25 cellular contexts compared by ENCODE assay signal in the genomic region with DNA sequence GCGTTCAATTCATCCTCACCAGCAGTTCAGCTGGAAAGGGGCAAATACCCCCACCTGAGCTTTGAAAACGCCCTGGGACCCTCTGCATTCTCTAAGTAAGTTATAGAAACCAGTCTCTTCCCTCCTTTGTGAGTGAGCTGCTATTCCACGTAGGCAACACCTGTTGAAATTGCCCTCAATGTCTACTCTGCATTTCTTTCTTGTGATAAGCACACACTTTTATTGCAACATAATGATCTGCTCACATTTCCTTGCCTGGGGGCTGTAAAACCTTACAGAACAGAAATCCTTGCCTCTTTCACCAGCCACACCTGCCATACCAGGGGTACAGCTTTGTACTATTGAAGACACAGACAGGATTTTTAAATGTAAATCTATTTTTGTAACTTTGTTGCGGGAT.
DNase-seq lines count a peak whose midpoint lies in the region; ATAC-seq, FAIRE-seq and TF ChIP-seq lines count a peak whose summit lies in the region.
"Had no signal": no experiment of that assay in that cellular context is flagged by ENCODE, and none has a peak within 500 bp of the region (broad histone marks: within the 10 kb centered on the region; RNA-seq: fewer than 3 reads in every experiment).

No MANE protein-coding gene starts in this region.

- H3K9me3 ChIP-seq in Caco-2 (no peaks in the 10 kb centered on the region), IMR-90 (ENCODE audit: control insufficient read depth, insufficient read depth, low read length) (no peaks in the 10 kb centered on the region), hepatocyte (ENCODE audit: low read depth) (no peaks in the 10 kb centered on the region), small intestine (ENCODE audit: control insufficient read depth, low read depth) (no peaks in the 10 kb centered on the region)
- H3K9me3 ChIP-seq: A549; BLaER1 treated with 17β-estradiol and CSF1 and Interleukin-3, amounts not matched to agents 10 nM and 100 nM had no signal

- H3K4me2 ChIP-seq in IMR-90 (ENCODE audit: low read depth, low read length) (no peak overlapping the region), hepatocyte (peak overlapping the region; percentile 44)
- H3K4me2 ChIP-seq: A549; BLaER1 treated with 17β-estradiol and CSF1 and Interleukin-3, amounts not matched to agents 10 nM and 100 nM had no signal

- no peak for FAIRE-seq in small intestine (lab: Jason Lieb, UNC)
- FAIRE-seq: A549, G401.6, H54 had no signal

- H3K27ac Mint-ChIP-seq in Caco-2 (ENCODE audit: unreplicated experiment): peak overlapping the region; percentile 56
- H3K27ac Mint-ChIP-seq: CD4-positive, alpha-beta T cell; T-cell had no signal

- no peak overlapping the region for H3K9ac ChIP-seq in IMR-90 (ENCODE audit: low read depth, low read length)
- H3K9ac ChIP-seq: BLaER1 treated with 17β-estradiol and CSF1 and Interleukin-3, amounts not matched to agents 10 nM and 100 nM had no signal

- no peak overlapping the region for H3K14ac ChIP-seq in IMR-90 (replicated peaks; ENCODE audit: low read depth, low read length)

- no peak for TF ChIP-seq RAD21 in IMR-90 (IDR thresholded peaks at IDR 0.05; ENCODE audit: low read length)

- no peak for TF ChIP-seq CTCF in Caco-2 (IDR thresholded peaks at IDR 0.05; ENCODE audit: insufficient read depth in 1 of 2, low read depth in 1 of 2, low read length in 1 of 2, severe bottlenecking in 1 of 2, unreplicated experiment in 1 of 2)
- no peak for TF ChIP-seq CTCF in IMR-90 (conservative IDR thresholded peaks at IDR 0.05; ENCODE audit: low read depth, low read length)
- no peak for TF ChIP-seq CTCF in hepatocyte (IDR thresholded peaks at IDR 0.05; ENCODE audit: poor library complexity)

- no peaks in the 10 kb centered on the region for H3K9me2 ChIP-seq in hepatocyte (replicated peaks; ENCODE audit: insufficient read depth)

- intact Hi-C loops in Caco-2 (cut with micrococcal nuclease; ENCODE audit: unreplicated experiment) (loop anchor here (1.0 to 2.0 kb wide), 3 partner anchors 21 to 45 kb away; no protein-coding TSS in a partner anchor), IMR-90 (cut with micrococcal nuclease) (no loop called here)

- peaks cover 18 to 54% of the 10 kb centered on the region in 2 experiments for H3K79me1 ChIP-seq in IMR-90 (ENCODE audit: low read depth in 1 of 2, low read length in 2 of 2)

- no peak overlapping the region for H3K4ac ChIP-seq in IMR-90 (ENCODE audit: low read depth, low read length)

- no peak overlapping the region for H2BK5ac ChIP-seq in IMR-90 (ENCODE audit: low read depth, low read length, poor library complexity, severe bottlenecking)

- H3K4me3 ChIP-seq in Caco-2 (ENCODE audit: low read depth, low read length): no peak overlapping the region
- H3K4me3 ChIP-seq in IMR-90 (ENCODE audit: insufficient read depth, low read depth, low read length): no peak overlapping the region
- H3K4me3 ChIP-seq in hepatocyte: no peak overlapping the region
- H3K4me3 ChIP-seq in small intestine (ENCODE audit: low read depth in 1 of 2, low read length in 2 of 2): no peak overlapping the region
- H3K4me3 ChIP-seq: A549; BLaER1 treated with 17β-estradiol and CSF1 and Interleukin-3, amounts not matched to agents 10 nM and 100 nM had no signal

- DNase-seq in Caco-2: peak in 1 of 2 experiments; percentile 69
- DNase-seq in IMR-90: no peak
- DNase-seq in hepatocyte (ENCODE audit: low spot score): peak; percentile 30
- DNase-seq in small intestine: peak; percentile 67
- no peak for DNase-seq in HEK293T (ENCODE audit: extremely low spot score)
- DNase-seq in NCI-H1105 treated with DMSO at 0.1 percent for 48 hours (lab: John Stamatoyannopoulos, UW): no peak
- no peak for DNase-seq in NCI-H526 treated with DMSO at 0.1 percent for 48 hours (lab: John Stamatoyannopoulos, UW)
- DNase-seq: AML-193; CD4-positive, alpha-beta T cell; COR-L47; MV-4-11; NCI-H1105; NCI-H1694; NCI-H2029 treated with DMSO at 0.1 percent for 48 hours; NCI-H524; NCI-H774; SHP77; T-cell had no signal

- H2AK5ac ChIP-seq in IMR-90 (ENCODE audit: low read depth, low read length): no peak overlapping the region

- H3K79me2 ChIP-seq in hepatocyte: no peaks in the 10 kb centered on the region

- H2BK120ac ChIP-seq in IMR-90 (ENCODE audit: low read depth, low read length): no peak overlapping the region

- H3K4me1 Mint-ChIP-seq in Caco-2 (ENCODE audit: low read depth, unreplicated experiment): peaks cover 10% of the 10 kb centered on the region
- H3K4me1 Mint-ChIP-seq: T-cell had no signal

- peaks cover 33% of the 10 kb centered on the region for H3K9me1 ChIP-seq in IMR-90 (ENCODE audit: insufficient read depth, low read length)

- no peak for ATAC-seq in IMR-90 (ENCODE audit: low read depth)
- ATAC-seq: A549, Panc1, T-cell had no signal

- H3K27ac ChIP-seq in IMR-90 (ENCODE audit: insufficient read depth, low read length): no peak overlapping the region
- peak overlapping the region; percentile 94 for H3K27ac ChIP-seq in hepatocyte
- H3K27ac ChIP-seq in small intestine (ENCODE audit: low read depth in 1 of 2, low read length in 1 of 2): no peak overlapping the region
- H3K27ac ChIP-seq: A549; BLaER1 treated with 17β-estradiol and CSF1 and Interleukin-3, amounts not matched to agents 10 nM and 100 nM; HL-60; RWPE1 had no signal

- no peak overlapping the region for H3K18ac ChIP-seq in IMR-90 (ENCODE audit: low read depth, low read length)

- no peak overlapping the region for H4K91ac ChIP-seq in IMR-90 (ENCODE audit: insufficient read depth, low read depth, low read length)

- H3K36me3 Mint-ChIP-seq in Caco-2 (ENCODE audit: insufficient read depth, unreplicated experiment): peaks cover 5% of the 10 kb centered on the region
- H3K36me3 Mint-ChIP-seq: T-cell had no signal

- no peaks in the 10 kb centered on the region for H3K9me3 Mint-ChIP-seq in Caco-2 (ENCODE audit: unreplicated experiment)
- H3K9me3 Mint-ChIP-seq: CD4-positive, alpha-beta T cell; T-cell had no signal

- no peak overlapping the region for H2BK20ac ChIP-seq in IMR-90 (ENCODE audit: low read depth, low read length)

- no peak overlapping the region for H3K56ac ChIP-seq in IMR-90 (ENCODE audit: extremely low read depth, insufficient read depth, low read length)

- BruUV-seq in Caco-2 (replicated peaks; lab: Mats Ljungman, UMichigan) (no TSS peak), IMR-90 (replicated peaks; lab: Mats Ljungman, UMichigan) (no TSS peak)

- POLR2A ChIA-PET in Caco-2 (lab: Charles Lee) (interaction anchor here (1.5 kb wide), 1 partner anchor 21 kb away, joined by 10 read pairs; no protein-coding TSS in a partner anchor), IMR-90 (lab: Charles Lee; ENCODE audit: unreplicated experiment) (no interaction called here), HEK293T (lab: Yijun Ruan, JAX) (no interaction called here)

- H4K5ac ChIP-seq in IMR-90 (ENCODE audit: low read depth, low read length): peak overlapping the region; percentile 19; the same call in 1 of the 2 replicates

- no peak overlapping the region for H2BK15ac ChIP-seq in IMR-90 (ENCODE audit: low read depth, low read length)

- no peak overlapping the region for H3K23ac ChIP-seq in IMR-90 (ENCODE audit: low read depth, low read length)

- CTCF ChIA-PET in Caco-2 (lab: Charles Lee): interaction anchor here (0.7 to 2.4 kb wide), 2 partner anchors 46 to 435 kb away, joined by 3 to 16 read pairs; no protein-coding TSS in a partner anchor
- CTCF ChIA-PET in IMR-90 (lab: Yijun Ruan, JAX): interaction anchor here (0.5 kb wide), 1 partner anchor 11 kb away, joined by 3 read pairs; no protein-coding TSS in a partner anchor
- CTCF ChIA-PET in HEK293T (lab: Yijun Ruan, JAX): no interaction called here

- H4K8ac ChIP-seq in IMR-90 (ENCODE audit: low read depth in 2 of 2, low read length in 2 of 2): no peak overlapping the region

- TF ChIP-seq POLR2A in IMR-90 (IDR thresholded peaks at IDR 0.05; ENCODE audit: low read depth, low read length): no peak

- H3K27me3 Mint-ChIP-seq in Caco-2 (ENCODE audit: insufficient read depth, unreplicated experiment): no peaks in the 10 kb centered on the region

- 100% methylated on average over 1 of the region's 4 CpGs; no CpG with 5 or more reads in 1 of the 2 experiments for WGBS in IMR-90 (ENCODE audit: extremely low coverage in 2 of 2, insufficient read length in 1 of 2), 2 experiments
- WGBS in hepatocyte (ENCODE audit: low lambda C conversion rate, missing lambda C conversion rate): 61% methylated on average over 4 of the region's 4 CpGs
- 10 to 60% (median 29%) methylated on average over 4 of the region's 4 CpGs for WGBS in small intestine, 3 donors

- H3K27me3 ChIP-seq in Caco-2 (replicated peaks; ENCODE audit: control insufficient read depth, insufficient read depth, low read length): no peaks in the 10 kb centered on the region
- no peaks in the 10 kb centered on the region for H3K27me3 ChIP-seq in IMR-90 (ENCODE audit: control insufficient read depth, insufficient read depth, low read length)
- H3K27me3 ChIP-seq in hepatocyte: no peaks in the 10 kb centered on the region
- no peaks in the 10 kb centered on the region for H3K27me3 ChIP-seq in small intestine (ENCODE audit: control insufficient read depth in 2 of 2, insufficient read depth in 2 of 2, low read length in 2 of 2)
- H3K27me3 ChIP-seq: BLaER1 treated with 17β-estradiol and CSF1 and Interleukin-3, amounts not matched to agents 10 nM and 100 nM had no signal

- H4K20me1 ChIP-seq in IMR-90 (ENCODE audit: insufficient read depth, low read length): no peaks in the 10 kb centered on the region
- H4K20me1 ChIP-seq in hepatocyte (ENCODE audit: insufficient read depth, poor library complexity, severe bottlenecking): no peaks in the 10 kb centered on the region
- H4K20me1 ChIP-seq: BLaER1 treated with 17β-estradiol and CSF1 and Interleukin-3, amounts not matched to agents 10 nM and 100 nM had no signal

- H3K36me3 ChIP-seq in Caco-2 (ENCODE audit: control insufficient read depth, insufficient read depth, low read length) (peaks cover 3% of the 10 kb centered on the region; the same call in 1 of the 2 replicates), IMR-90 (ENCODE audit: control insufficient read depth, insufficient read depth, low read length) (peaks cover 46% of the 10 kb centered on the region), hepatocyte (replicated peaks; ENCODE audit: insufficient read depth, low read depth) (no peaks in the 10 kb centered on the region), small intestine (ENCODE audit: control insufficient read depth in 2 of 2, insufficient read depth in 2 of 2, low read length in 2 of 2) (peaks cover 0 to 12% of the 10 kb centered on the region in 2 donors)
- H3K36me3 ChIP-seq: BLaER1 treated with 17β-estradiol and CSF1 and Interleukin-3, amounts not matched to agents 10 nM and 100 nM had no signal

- peaks cover 11% of the 10 kb centered on the region; the same call in 1 of the 2 replicates for H3K4me1 ChIP-seq in Caco-2
- peaks cover 22% of the 10 kb centered on the region for H3K4me1 ChIP-seq in IMR-90 (ENCODE audit: control insufficient read depth, insufficient read depth, low read length)
- H3K4me1 ChIP-seq in hepatocyte (ENCODE audit: insufficient read depth): peaks cover 27% of the 10 kb centered on the region
- H3K4me1 ChIP-seq in small intestine (ENCODE audit: control insufficient read depth in 2 of 2, insufficient read depth in 1 of 2, low read depth in 1 of 2, low read length in 1 of 2): peaks cover 0 to 3% of the 10 kb centered on the region in 2 donors
- H3K4me1 ChIP-seq: BLaER1 treated with 17β-estradiol and CSF1 and Interleukin-3, amounts not matched to agents 10 nM and 100 nM had no signal

- in situ Hi-C loops in IMR-90 (cut with MboI; ENCODE audit: low sequenced_read_pairs): no loop called here

- H2AFZ ChIP-seq in IMR-90 (replicated peaks; ENCODE audit: low read length, poor library complexity) (no peak overlapping the region), hepatocyte (no peak overlapping the region)

- no peak overlapping the region for H3K4me3 Mint-ChIP-seq in Caco-2 (ENCODE audit: unreplicated experiment)
- H3K4me3 Mint-ChIP-seq: CD4-positive, alpha-beta T cell; T-cell had no signal

- dilution Hi-C loops in IMR-90 (cut with HindIII; ENCODE audit: low sequenced_read_pairs, unreplicated experiment): no loop called here

- H2AK9ac ChIP-seq in IMR-90 (replicated peaks; ENCODE audit: low read depth, low read length, poor library complexity): no peak overlapping the region

Comparison
In these comparisons a context has a peak if more than half of its experiments do, and no peak if none do; other contexts are left out.
1. DNase-seq: peak in hepatocyte (single experiment) and small intestine (single experiment); none in IMR-90 (single experiment), HEK293T (single experiment), NCI-H1105 treated with DMSO at 0.1 percent for 48 hours (single experiment) and NCI-H526 treated with DMSO at 0.1 percent for 48 hours (single experiment).